Comparison of ENCODE assay signal across 1 cellular context in genomic region chr7:43112088-43112940, GRCh38.
A peak's percentile ranks its signal among the peaks of the same experiment; 100 is the strongest.
TF ChIP-seq lines count a peak whose summit lies in the region.

Gene HECW1, plus strand, starts transcription at chr7:43112647. Its CDS starts 131,259 bp downstream, at chr7:43243906.

TF ChIP-seq in H1, 55 proteins besides CTCF, POLR2A, EP300 and RAD21 (continued from another document):
- TF ChIP-seq CHD7 (IDR thresholded peaks at IDR 0.05; ENCODE audit: insufficient replicate concordance, low read length) (no peak), BCL11A (IDR thresholded peaks at IDR 0.05; ENCODE audit: low read depth in 2 of 2, low read length in 2 of 2) (no peak), FOSL1 (IDR thresholded peaks at IDR 0.05; ENCODE audit: insufficient read depth, low read depth, low read length) (no peak), MAX (IDR thresholded peaks at IDR 0.05) (peak; percentile 87), SP1 (IDR thresholded peaks at IDR 0.05; ENCODE audit: low read depth, low read length) (no peak), HDAC6 (IDR thresholded peaks at IDR 0.05; ENCODE audit: low read depth, low read length) (no peak), POU5F1 (IDR thresholded peaks at IDR 0.05; ENCODE audit: low read depth, low read length) (no peak), YY1 (IDR thresholded peaks at IDR 0.05; ENCODE audit: low read depth, low read length) (no peak), ASH2L (IDR thresholded peaks at IDR 0.05; ENCODE audit: low read length) (peak; percentile 58), CEBPB (IDR thresholded peaks at IDR 0.05; ENCODE audit: low read depth, low read length) (no peak), CREB1 (IDR thresholded peaks at IDR 0.05) (no peak), HDAC2 (IDR thresholded peaks at IDR 0.05; ENCODE audit: borderline replicate concordance in 1 of 2, low read depth in 2 of 2, low read length in 2 of 2) (0 out of 4 replicates have a peak, but pooled peaks of 1 of the 2 experiments have one; percentile 8), E2F6 (IDR thresholded peaks at IDR 0.05) (peak; percentile 44), NANOG (IDR thresholded peaks at IDR 0.05; ENCODE audit: insufficient read depth, low read depth, low read length, poor library complexity, severe bottlenecking) (no peak), ATF2 (IDR thresholded peaks at IDR 0.05; ENCODE audit: low read length) (no peak), CBX8 (IDR thresholded peaks at IDR 0.05; ENCODE audit: borderline replicate concordance, low read depth, low read length) (no peak), SUZ12 (IDR thresholded peaks at IDR 0.05; ENCODE audit: low read length) (no peak), RBBP5 (IDR thresholded peaks at IDR 0.05; ENCODE audit: borderline replicate concordance, low read depth, low read length) (no peak), CTBP2 (IDR thresholded peaks at IDR 0.05; ENCODE audit: borderline replicate concordance, insufficient read depth, insufficient read length, low read length) (no peak), SIX5 (IDR thresholded peaks at IDR 0.05; ENCODE audit: low read depth, low read length) (no peak), EZH2 (IDR thresholded peaks at IDR 0.05; ENCODE audit: low read depth, low read length, severe bottlenecking) (no peak), SIN3A (conservative IDR thresholded peaks at IDR 0.05 in 1 of 2, IDR thresholded peaks at IDR 0.05 in 1 of 2; ENCODE audit: low read depth in 1 of 2, low read length in 2 of 2) (no peak)
